In the genomic region with DNA sequence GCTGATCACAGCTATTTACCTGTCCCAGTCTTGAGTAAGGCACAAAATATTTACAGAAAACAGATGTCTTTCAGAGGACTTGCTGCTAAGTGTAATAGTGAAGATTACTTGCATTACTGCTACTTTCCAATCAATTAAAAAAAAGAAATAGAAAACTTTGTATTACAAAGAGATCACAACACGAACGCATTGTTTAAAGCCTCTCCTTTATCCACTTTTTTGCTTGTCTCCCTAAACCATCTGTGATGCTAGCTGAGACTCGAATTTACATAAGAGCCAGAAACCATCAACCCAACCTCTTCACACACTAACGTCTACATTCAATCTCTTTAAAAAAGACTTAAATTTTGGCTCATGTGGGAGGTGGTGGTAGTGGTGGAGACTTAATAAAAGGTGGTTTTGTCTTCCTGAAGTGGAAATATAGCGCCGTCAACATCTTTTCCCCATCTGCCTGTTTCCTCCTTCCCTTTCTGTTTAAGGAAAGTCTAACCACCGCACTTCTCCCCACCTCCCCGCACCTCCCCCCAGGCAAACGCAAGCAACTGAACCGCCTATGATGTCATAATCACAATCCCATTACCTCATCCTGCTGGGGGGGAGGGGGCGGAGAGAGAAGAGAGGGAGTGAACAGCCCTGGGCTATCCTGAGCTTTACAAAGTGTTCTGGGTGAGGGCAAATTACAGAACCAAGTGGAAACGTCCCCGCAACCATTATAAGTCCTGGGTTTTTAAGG, we compare ENCODE assay signal across 8 cellular contexts. TPM values are rescaled to one million over a fixed set of nuclear protein-coding genes. Genes with fewer than 3 reads are reported as not detected.
DNase-seq lines count a peak whose midpoint lies in the region; ATAC-seq and TF ChIP-seq lines count a peak whose summit lies in the region.

No MANE protein-coding gene starts in this region.

- H3K27ac Mint-ChIP-seq in activated T-cell treated with anti-CD3 and anti-CD28 coated beads, Interleukin-2, amount 50 U/mL, for 72 hours = peak overlapping the region; percentile 98
- H3K27ac Mint-ChIP-seq in activated CD4-positive, alpha-beta memory T cell treated with anti-CD3 and anti-CD28 coated beads for 36 hours = peak overlapping the region; percentile 96
- peak overlapping the region; percentile 98 for H3K27ac Mint-ChIP-seq in natural killer cell treated with Interleukin-12 subunit alpha and Interleukin-12 subunit beta and Interleukin-15 and Interleukin-18, amount 100 ng/mL, for 72 hours

- peaks cover 56% of the 10 kb centered on the region for H3K4me1 Mint-ChIP-seq in activated T-cell treated with anti-CD3 and anti-CD28 coated beads, Interleukin-2, amount 50 U/mL, for 72 hours (ENCODE audit: low read depth)
- peaks cover 41% of the 10 kb centered on the region for H3K4me1 Mint-ChIP-seq in activated CD4-positive, alpha-beta memory T cell treated with anti-CD3 and anti-CD28 coated beads for 36 hours (ENCODE audit: low read depth)
- peaks cover 32 to 44% of the 10 kb centered on the region in 2 donors for H3K4me1 Mint-ChIP-seq in natural killer cell treated with Interleukin-12 subunit alpha and Interleukin-12 subunit beta and Interleukin-15 and Interleukin-18, amount 100 ng/mL, for 72 hours (ENCODE audit: low read depth in 2 of 2)

- CTCF ChIA-PET in activated CD4-positive, alpha-beta memory T cell treated with anti-CD3 and anti-CD28 coated beads for 36 hours (lab: Charles Lee) = interaction anchor here (1.1 to 8.4 kb wide), 2 partner anchors 13 to 16 kb away, joined by 4 to 192 read pairs; a partner anchor contains a TSS

- peak; percentile 10 to 16 for ATAC-seq in activated T-cell treated with anti-CD3 and anti-CD28 coated beads, Interleukin-2, amount 50 U/mL, for 72 hours (replicated peaks in 1 of 2)
- peak; percentile 24 for ATAC-seq in HG02571 (IDR thresholded peaks at IDR 0.05; ENCODE audit: unreplicated experiment)
- peak; percentile 50 to 63 for ATAC-seq in natural killer cell treated with Interleukin-12 subunit alpha and Interleukin-12 subunit beta and Interleukin-15 and Interleukin-18, amount 100 ng/mL, for 72 hours

- H3K27me3 Mint-ChIP-seq in activated T-cell treated with anti-CD3 and anti-CD28 coated beads, Interleukin-2, amount 50 U/mL, for 72 hours (ENCODE audit: low read depth) = no peaks in the 10 kb centered on the region
- no peaks in the 10 kb centered on the region for H3K27me3 Mint-ChIP-seq in activated CD4-positive, alpha-beta memory T cell treated with anti-CD3 and anti-CD28 coated beads for 36 hours
- H3K27me3 Mint-ChIP-seq in natural killer cell treated with Interleukin-12 subunit alpha and Interleukin-12 subunit beta and Interleukin-15 and Interleukin-18, amount 100 ng/mL, for 72 hours = no peaks in the 10 kb centered on the region

- DNase-seq in activated T-cell treated with anti-CD3 and anti-CD28 coated beads, Interleukin-2, amount 50 U/mL, for 72 hours = no peak
- DNase-seq in activated T-cell treated with anti-CD3 and anti-CD28 coated beads for 4 hours (no peak), NCI-H146 (lab: John Stamatoyannopoulos, UW) (peak; percentile 82), fibroblast of the aortic adventitia (ENCODE audit: low read depth) (no peak), NCI-H2107 (lab: John Stamatoyannopoulos, UW) (no peak)
- no peak for DNase-seq in activated CD4-positive, alpha-beta memory T cell treated with anti-CD3 and anti-CD28 coated beads for 36 hours
- DNase-seq in natural killer cell treated with Interleukin-12 subunit alpha and Interleukin-12 subunit beta and Interleukin-15 and Interleukin-18, amount 100 ng/mL, for 72 hours (ENCODE audit: low spot score) = no peak

- POLR2A ChIA-PET in activated CD4-positive, alpha-beta memory T cell treated with anti-CD3 and anti-CD28 coated beads for 36 hours (lab: Charles Lee) = interaction anchor here (1.7 to 6.0 kb wide), 2 partner anchors 14 to 159 kb away, joined by 8 to 105 read pairs; a partner anchor contains a TSS

- intact Hi-C loops in activated CD4-positive, alpha-beta memory T cell treated with anti-CD3 and anti-CD28 coated beads for 36 hours (cut with micrococcal nuclease) = loop anchor here (5.0 kb wide), 2 partner anchors 205 to 585 kb away; a partner anchor contains a TSS

- H3K36me3 Mint-ChIP-seq in activated T-cell treated with anti-CD3 and anti-CD28 coated beads, Interleukin-2, amount 50 U/mL, for 72 hours (ENCODE audit: insufficient read depth in 2 of 2) = peaks cover 2 to 6% of the 10 kb centered on the region in 2 donors
- peaks cover 7% of the 10 kb centered on the region for H3K36me3 Mint-ChIP-seq in activated CD4-positive, alpha-beta memory T cell treated with anti-CD3 and anti-CD28 coated beads for 36 hours
- H3K36me3 Mint-ChIP-seq in natural killer cell treated with Interleukin-12 subunit alpha and Interleukin-12 subunit beta and Interleukin-15 and Interleukin-18, amount 100 ng/mL, for 72 hours = no peaks in the 10 kb centered on the region

- H3K9me3 Mint-ChIP-seq in activated T-cell treated with anti-CD3 and anti-CD28 coated beads, Interleukin-2, amount 50 U/mL, for 72 hours = no peaks in the 10 kb centered on the region
- no peaks in the 10 kb centered on the region for H3K9me3 Mint-ChIP-seq in activated CD4-positive, alpha-beta memory T cell treated with anti-CD3 and anti-CD28 coated beads for 36 hours
- H3K9me3 Mint-ChIP-seq in natural killer cell treated with Interleukin-12 subunit alpha and Interleukin-12 subunit beta and Interleukin-15 and Interleukin-18, amount 100 ng/mL, for 72 hours = no peaks in the 10 kb centered on the region

- TF ChIP-seq CTCF in fibroblast of the aortic adventitia (IDR thresholded peaks at IDR 0.05; ENCODE audit: insufficient read depth, low read length) = no peak

- peak overlapping the region; percentile 95 for H3K4me3 ChIP-seq in fibroblast of the aortic adventitia (ENCODE audit: low read depth, low read length)

- H3K4me3 Mint-ChIP-seq in activated T-cell treated with anti-CD3 and anti-CD28 coated beads, Interleukin-2, amount 50 U/mL, for 72 hours = peak overlapping the region; percentile 78 to 92
- peak overlapping the region; percentile 93 for H3K4me3 Mint-ChIP-seq in activated CD4-positive, alpha-beta memory T cell treated with anti-CD3 and anti-CD28 coated beads for 36 hours
- peak overlapping the region; percentile 90 for H3K4me3 Mint-ChIP-seq in natural killer cell treated with Interleukin-12 subunit alpha and Interleukin-12 subunit beta and Interleukin-15 and Interleukin-18, amount 100 ng/mL, for 72 hours

RNA-seq across cellular contexts. Expression of a gene that starts 0.9 kb away (rescaled TPM):
- total RNA-seq in activated T-cell treated with anti-CD3 and anti-CD28 coated beads, Interleukin-2, amount 50 U/mL, for 72 hours = 10 to 100 TPM; 39.1 to 44.7 TPM
- total RNA-seq in activated CD4-positive, alpha-beta memory T cell treated with anti-CD3 and anti-CD28 coated beads for 36 hours = 10 to 100 TPM; 17.2 to 19.2 TPM
- 16.4 and 25.6 TPM in 2 replicates for total RNA-seq in fibroblast of the aortic adventitia (ENCODE audit: low replicate concordance)
- total RNA-seq in natural killer cell treated with Interleukin-12 subunit alpha and Interleukin-12 subunit beta and Interleukin-15 and Interleukin-18, amount 100 ng/mL, for 72 hours = 10 to 100 TPM; 28.8 to 30.6 TPM

RNA-seq across cellular contexts. Expression of a gene that starts 5.5 kb away (rescaled TPM):
- 10 to 100 TPM; 22.6 to 30.1 TPM for total RNA-seq in activated T-cell treated with anti-CD3 and anti-CD28 coated beads, Interleukin-2, amount 50 U/mL, for 72 hours
- total RNA-seq in activated CD4-positive, alpha-beta memory T cell treated with anti-CD3 and anti-CD28 coated beads for 36 hours = 10 to 100 TPM; 19.1 to 19.2 TPM
- 0.16 and 8.9 TPM in 2 replicates for total RNA-seq in fibroblast of the aortic adventitia (ENCODE audit: low replicate concordance)
- total RNA-seq in natural killer cell treated with Interleukin-12 subunit alpha and Interleukin-12 subunit beta and Interleukin-15 and Interleukin-18, amount 100 ng/mL, for 72 hours = 10 to 100 TPM in 1 of 2 donors, 1 to 10 TPM in 1; 5.5 to 14.0 TPM

RNA-seq across cellular contexts. Expression of a gene that starts 15.4 kb away (rescaled TPM):
- 10 to 100 TPM; 59.5 to 67.2 TPM for total RNA-seq in activated T-cell treated with anti-CD3 and anti-CD28 coated beads, Interleukin-2, amount 50 U/mL, for 72 hours
- 10 to 100 TPM; 38.6 to 39.6 TPM for total RNA-seq in activated CD4-positive, alpha-beta memory T cell treated with anti-CD3 and anti-CD28 coated beads for 36 hours
- total RNA-seq in fibroblast of the aortic adventitia (ENCODE audit: low replicate concordance) = 47.1 and 89.5 TPM in 2 replicates
- 10 to 100 TPM; 58.6 to 61.7 TPM for total RNA-seq in natural killer cell treated with Interleukin-12 subunit alpha and Interleukin-12 subunit beta and Interleukin-15 and Interleukin-18, amount 100 ng/mL, for 72 hours
